Comparison of ENCODE assay signal across 1 cellular context in the genomic region with DNA sequence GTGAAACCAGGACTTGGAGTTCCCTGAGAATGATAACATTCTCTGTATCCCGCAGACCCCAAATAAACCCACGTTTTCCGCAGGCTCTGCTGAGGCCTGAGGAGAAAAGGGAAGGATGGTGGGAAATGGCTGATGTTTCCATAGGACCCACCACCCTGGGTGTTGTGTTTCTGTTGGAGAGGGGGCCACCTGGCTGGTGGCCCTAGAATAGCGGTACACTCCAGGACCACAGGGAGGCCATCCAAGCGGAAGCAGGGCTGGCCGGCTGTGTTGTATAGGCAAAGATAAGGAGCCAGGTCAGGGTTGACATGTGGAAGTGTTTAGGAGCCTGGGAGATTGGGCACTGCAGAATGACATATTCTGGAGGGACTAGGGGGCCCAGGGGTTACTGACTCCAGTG.
TF ChIP-seq lines count a peak whose summit lies in the region.

No MANE protein-coding gene starts in this region.

TF ChIP-seq in GM23338, 12 proteins besides CTCF, POLR2A, EP300 and RAD21 (continued from another document):
- TF ChIP-seq ZNF462 (CRISPR knock-in tag; IDR thresholded peaks at IDR 0.05): no peak
- TF ChIP-seq EZH2 (IDR thresholded peaks at IDR 0.05; ENCODE audit: low read depth, unreplicated experiment): no peak
- no peak for TF ChIP-seq EZH2phosphoT487 (IDR thresholded peaks at IDR 0.05; ENCODE audit: unreplicated experiment)
- TF ChIP-seq, protein P1, sequence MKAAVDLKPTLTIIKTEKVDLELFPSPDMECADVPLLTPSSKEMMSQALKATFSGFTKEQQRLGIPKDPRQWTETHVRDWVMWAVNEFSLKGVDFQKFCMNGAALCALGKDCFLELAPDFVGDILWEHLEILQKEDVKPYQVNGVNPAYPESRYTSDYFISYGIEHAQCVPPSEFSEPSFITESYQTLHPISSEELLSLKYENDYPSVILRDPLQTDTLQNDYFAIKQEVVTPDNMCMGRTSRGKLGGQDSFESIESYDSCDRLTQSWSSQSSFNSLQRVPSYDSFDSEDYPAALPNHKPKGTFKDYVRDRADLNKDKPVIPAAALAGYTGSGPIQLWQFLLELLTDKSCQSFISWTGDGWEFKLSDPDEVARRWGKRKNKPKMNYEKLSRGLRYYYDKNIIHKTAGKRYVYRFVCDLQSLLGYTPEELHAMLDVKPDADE (IDR thresholded peaks at IDR 0.05): no peak
